ENCODE assay signal across 32 cellular contexts in the genomic region with DNA sequence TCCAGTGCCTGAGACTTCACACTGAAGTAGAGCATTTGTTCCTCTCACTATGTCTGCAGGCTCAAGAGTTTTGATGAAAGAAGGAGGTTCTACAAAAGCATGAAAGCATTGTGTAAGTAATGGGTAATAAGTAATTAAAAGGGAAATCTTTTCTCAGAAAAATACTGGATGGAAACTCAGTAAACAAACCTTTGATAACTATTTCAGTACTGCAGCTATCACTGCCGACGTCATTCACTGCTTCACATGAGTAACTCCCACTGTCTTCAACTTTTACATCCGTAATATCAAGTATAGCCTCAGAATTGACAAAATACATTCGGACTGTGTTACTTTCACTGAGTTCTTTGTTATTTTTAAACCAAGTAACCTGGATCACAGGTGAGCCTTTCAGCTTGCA.
"Had no signal": no experiment of that assay in that cellular context is flagged by ENCODE, and none has a peak within 500 bp of the region (broad histone marks: within the 10 kb centered on the region; RNA-seq: fewer than 3 reads in every experiment).

No MANE protein-coding gene starts in this region.

- H3K9me3 ChIP-seq: ascending aorta, breast epithelium had no signal

- H3K36me3 ChIP-seq: ascending aorta, brain microvascular endothelial cell, breast epithelium had no signal

- ATAC-seq: activated CD4-positive, alpha-beta T cell treated with anti-CD3 and anti-CD28 coated beads for 36 hours; activated CD4-positive, CD25-positive, alpha-beta regulatory T cell treated with anti-CD3 and anti-CD28 coated beads, Interleukin-2, amount 50 U/mL, for 24 hours; activated CD8-positive, alpha-beta memory T cell treated with anti-CD3 and anti-CD28 coated beads, Interleukin-2, amount 10 ng/mL, durations not matched to agents 7 days and 5 days; activated CD8-positive, alpha-beta T cell treated with anti-CD3 and anti-CD28 coated beads, Interleukin-2, amount 10 ng/mL, durations not matched to agents 7 days and 5 days; activated naive CD8-positive, alpha-beta T cell treated with anti-CD3 and anti-CD28 coated beads, Interleukin-2, amount 50 U/mL, for 24 hours had no signal

- H3K4me3 ChIP-seq: ascending aorta, breast epithelium had no signal

- H3K27me3 ChIP-seq: ascending aorta, brain microvascular endothelial cell, breast epithelium had no signal

- H3K27ac ChIP-seq: ascending aorta, brain microvascular endothelial cell, breast epithelium, VCaP had no signal

- FAIRE-seq: TTC549 had no signal

- H3K4me1 ChIP-seq: ascending aorta, breast epithelium had no signal

- DNase-seq: activated B cell treated with CpG ODN at 0.5 μM for 24 hours; activated CD4-positive, alpha-beta memory T cell treated with anti-CD3 and anti-CD28 coated beads, Interleukin-2, amount 10 ng/mL, durations not matched to agents 7 days and 5 days; activated CD4-positive, alpha-beta T cell treated with anti-CD3 and anti-CD28 coated beads for 1 hour; activated CD4-positive, alpha-beta T cell treated with anti-CD3 and anti-CD28 coated beads for 36 hours; activated CD4-positive, alpha-beta T cell treated with anti-CD3 and anti-CD28 coated beads for 48 hours; activated CD4-positive, alpha-beta T cell treated with anti-CD3 and anti-CD28 coated beads, Interleukin-2, amount 10 ng/mL, durations not matched to agents 7 days and 5 days; activated CD4-positive, alpha-beta T cell treated with anti-CD3 and anti-CD28 coated beads, Interleukin-2, amount 50 U/mL, for 48 hours; activated CD8-positive, alpha-beta memory T cell treated with anti-CD3 and anti-CD28 coated beads for 24 hours; activated CD8-positive, alpha-beta memory T cell treated with anti-CD3 and anti-CD28 coated beads, Interleukin-2, amount 10 ng/mL, durations not matched to agents 7 days and 5 days; activated CD8-positive, alpha-beta memory T cell treated with anti-CD3 and anti-CD28 coated beads, Interleukin-2, amount 50 U/mL, for 48 hours; activated CD8-positive, alpha-beta T cell treated with anti-CD3 and anti-CD28 coated beads, Interleukin-2, amount 10 ng/mL, durations not matched to agents 7 days and 5 days; activated effector memory CD4-positive, alpha-beta T cell treated with Interleukin-2 at 50 U/mL for 16 hours; activated gamma-delta T cell; activated naive CD4-positive, alpha-beta T cell treated with anti-CD3 and anti-CD28 coated beads, Interleukin-2, amount 10 ng/mL, durations not matched to agents 7 days and 5 days; activated naive CD4-positive, alpha-beta T cell treated with Interleukin-2 at 50 U/mL for 16 hours; activated naive CD8-positive, alpha-beta T cell treated with anti-CD3 and anti-CD28 coated beads, Interleukin-2, amount 10 ng/mL, durations not matched to agents 7 days and 5 days; activated naive CD8-positive, alpha-beta T cell treated with anti-CD3 and anti-CD28 coated beads, Interleukin-2, amount 50 U/mL, for 24 hours; activated T-cell treated with anti-CD3 and anti-CD28 coated beads, Interleukin-2, amount 50 U/mL, for 24 hours; activated T-cell treated with anti-CD3 and anti-CD28 coated beads, Interleukin-2, amount 50 U/mL, for 48 hours; amygdala; anterior cingulate cortex; brain microvascular endothelial cell; caudate nucleus; SW 1271; T-helper 1 cell; T-helper 2 cell; T-helper 9 cell had no signal
